24 cellular contexts compared by ENCODE assay signal in genomic region chr11:32429477-32429876, GRCh38. TPM values are rescaled to one million over a fixed set of nuclear protein-coding genes. Genes with fewer than 3 reads are reported as not detected.
"Had no signal": no experiment of that assay in that cellular context is flagged by ENCODE, and none has a peak within 500 bp of the region (broad histone marks: within the 10 kb centered on the region; RNA-seq: fewer than 3 reads in every experiment).

No MANE protein-coding gene starts in this region.

- H3K4me3 Mint-ChIP-seq: naive B cell; stimulated activated naive CD8-positive, alpha-beta T cell treated with anti-CD3 and anti-CD28 coated beads, Interleukin-15, Interleukin-2, amounts not matched to agents 100 ng/mL and 50 ng/mL, for 24 hours; T-helper 1 cell treated with Interleukin-12 subunit alpha and Interleukin-12 subunit beta and Interleukin-4 antibody, amounts not matched to agents 30 μg/mL and 1 μg/mL, for 36 hours had no signal

- H3K27ac Mint-ChIP-seq: stimulated activated naive CD8-positive, alpha-beta T cell treated with anti-CD3 and anti-CD28 coated beads, Interleukin-15, Interleukin-2, amounts not matched to agents 100 ng/mL and 50 ng/mL, for 24 hours; T-helper 1 cell treated with Interleukin-12 subunit alpha and Interleukin-12 subunit beta and Interleukin-4 antibody, amounts not matched to agents 30 μg/mL and 1 μg/mL, for 36 hours had no signal

- H3K4me1 ChIP-seq: foreskin keratinocyte had no signal

- H3K9me3 Mint-ChIP-seq: neural crest cell; stimulated activated naive CD8-positive, alpha-beta T cell treated with anti-CD3 and anti-CD28 coated beads, Interleukin-15, Interleukin-2, amounts not matched to agents 100 ng/mL and 50 ng/mL, for 24 hours; T-helper 1 cell treated with Interleukin-12 subunit alpha and Interleukin-12 subunit beta and Interleukin-4 antibody, amounts not matched to agents 30 μg/mL and 1 μg/mL, for 36 hours; type B pancreatic cell had no signal

- DNase-seq: activated CD4-positive, alpha-beta T cell treated with anti-CD3 and anti-CD28 coated beads for 48 hours; activated CD4-positive, alpha-beta T cell treated with anti-CD3 and anti-CD28 coated beads, Interleukin-2, amount 50 U/mL, for 48 hours; activated CD8-positive, alpha-beta memory T cell treated with anti-CD3 and anti-CD28 coated beads for 24 hours; activated gamma-delta T cell; activated naive CD4-positive, alpha-beta T cell treated with anti-CD3 and anti-CD28 coated beads, Interleukin-2, amount 50 U/mL, for 16 hours; activated T-cell treated with anti-CD3 and anti-CD28 coated beads, Interleukin-2, amount 50 U/mL, for 1 hour; amniotic stem cell; caudate nucleus; foreskin keratinocyte; left cardiac atrium; mammary epithelial cell; naive B cell; occipital lobe; posterior cingulate gyrus; stimulated activated CD4-positive, alpha-beta T cell treated with anti-CD3 and anti-CD28 coated beads, Interleukin-2, amount 100 ng/mL, for 48 hours; SW 1271; T-helper 9 cell had no signal

- ATAC-seq: activated CD4-positive, CD25-positive, alpha-beta regulatory T cell treated with anti-CD3 and anti-CD28 coated beads, Interleukin-2, amount 50 U/mL, for 24 hours; foreskin keratinocyte; left cardiac atrium had no signal

- H3K36me3 ChIP-seq: esophagus muscularis mucosa had no signal

- H3K9me3 ChIP-seq: esophagus muscularis mucosa had no signal

- H3K27ac ChIP-seq: esophagus muscularis mucosa, foreskin keratinocyte, VCaP had no signal

- H3K4me3 ChIP-seq: esophagus muscularis mucosa had no signal

RNA-seq across cellular contexts. Expression of gene WT1, which starts 5.9 kb away (rescaled TPM):
- total RNA-seq: mammary epithelial cell, neural crest cell, occipital lobe had no signal
- polyA plus RNA-seq: foreskin keratinocyte, mammary epithelial cell had no signal
